Comparison of ENCODE assay signal across 10 cellular contexts in the genomic region with DNA sequence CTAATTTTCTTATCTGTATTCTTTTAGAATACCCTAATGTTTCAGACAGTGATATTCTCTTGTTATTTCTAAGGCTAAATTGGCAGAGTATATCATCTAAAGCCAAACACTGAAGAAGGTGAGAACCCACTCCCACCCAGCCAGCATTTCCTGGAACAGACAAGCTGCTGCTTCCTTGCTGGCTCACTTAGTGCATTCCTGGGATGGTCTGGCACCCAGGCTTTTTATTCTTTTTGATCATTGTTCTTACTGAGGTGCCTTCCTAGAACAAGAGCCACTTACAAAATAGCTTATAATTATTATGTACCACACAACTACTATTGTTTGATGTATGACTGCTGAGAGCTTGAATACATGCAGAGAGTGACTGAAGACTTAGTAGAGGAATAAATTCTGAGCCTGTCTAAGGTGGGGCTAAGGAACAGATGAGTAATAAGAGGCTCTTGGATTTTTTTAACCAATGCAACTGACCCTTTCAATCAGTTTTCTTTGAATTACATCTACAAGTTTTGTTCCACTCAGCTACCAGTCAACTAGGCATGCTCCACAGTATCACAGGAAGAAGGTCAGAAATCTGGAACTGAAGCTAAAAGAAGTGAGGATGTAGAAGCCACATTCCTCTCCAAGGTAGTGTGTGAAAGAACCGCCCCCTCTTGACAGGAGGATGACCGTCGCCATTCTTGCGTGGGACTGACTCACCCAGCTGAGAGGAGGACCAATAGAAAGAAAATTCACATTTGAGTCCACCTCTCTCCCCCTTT. TPM values are rescaled to one million over a fixed set of nuclear protein-coding genes. Genes with fewer than 3 reads are reported as not detected.
DNase-seq lines count a peak whose midpoint lies in the region; ATAC-seq and TF ChIP-seq lines count a peak whose summit lies in the region.
"Had no signal": no experiment of that assay in that cellular context is flagged by ENCODE, and none has a peak within 500 bp of the region (broad histone marks: within the 10 kb centered on the region; RNA-seq: fewer than 3 reads in every experiment).

No MANE protein-coding gene starts in this region.

- peak overlapping the region; percentile 49 for H3K27ac Mint-ChIP-seq in T-helper 2 cell treated with Interferon-gamma antibody and Interleukin-4, amounts not matched to agents 5 μg/mL and 100 μg/mL, for 36 hours
- H3K27ac Mint-ChIP-seq in activated CD8-positive, alpha-beta T cell treated with anti-CD3 and anti-CD28 coated beads, Interleukin-2, amount 10 ng/mL, durations not matched to agents 7 days and 5 days: peak overlapping the region; percentile 88
- H3K27ac Mint-ChIP-seq in stimulated activated naive CD8-positive, alpha-beta T cell treated with anti-CD3 and anti-CD28 coated beads, Interleukin-15, amount 100 ng/mL, for 72 hours: peak overlapping the region; percentile 50 to 95

- H3K4me3 Mint-ChIP-seq in T-helper 2 cell treated with Interferon-gamma antibody and Interleukin-4, amounts not matched to agents 5 μg/mL and 100 μg/mL, for 36 hours: no peak overlapping the region
- no peak overlapping the region for H3K4me3 Mint-ChIP-seq in activated CD8-positive, alpha-beta T cell treated with anti-CD3 and anti-CD28 coated beads, Interleukin-2, amount 10 ng/mL, durations not matched to agents 7 days and 5 days
- peak overlapping the region; percentile 45 to 46 for H3K4me3 Mint-ChIP-seq in stimulated activated naive CD8-positive, alpha-beta T cell treated with anti-CD3 and anti-CD28 coated beads, Interleukin-15, amount 100 ng/mL, for 72 hours
- H3K4me3 Mint-ChIP-seq: IgD-negative memory B cell had no signal

- intact Hi-C loops in left ventricle myocardium superior (cut with micrococcal nuclease): no loop called here

- no peaks in the 10 kb centered on the region for H3K9me3 Mint-ChIP-seq in T-helper 2 cell treated with Interferon-gamma antibody and Interleukin-4, amounts not matched to agents 5 μg/mL and 100 μg/mL, for 36 hours
- no peaks in the 10 kb centered on the region for H3K9me3 Mint-ChIP-seq in activated CD8-positive, alpha-beta T cell treated with anti-CD3 and anti-CD28 coated beads, Interleukin-2, amount 10 ng/mL, durations not matched to agents 7 days and 5 days (ENCODE audit: insufficient read depth)
- H3K9me3 Mint-ChIP-seq in stimulated activated naive CD8-positive, alpha-beta T cell treated with anti-CD3 and anti-CD28 coated beads, Interleukin-15, amount 100 ng/mL, for 72 hours: no peaks in the 10 kb centered on the region
- H3K9me3 Mint-ChIP-seq: IgD-negative memory B cell had no signal

- peaks cover 24% of the 10 kb centered on the region for H3K4me1 Mint-ChIP-seq in T-helper 2 cell treated with Interferon-gamma antibody and Interleukin-4, amounts not matched to agents 5 μg/mL and 100 μg/mL, for 36 hours (ENCODE audit: low read depth)
- peaks cover 43% of the 10 kb centered on the region for H3K4me1 Mint-ChIP-seq in activated CD8-positive, alpha-beta T cell treated with anti-CD3 and anti-CD28 coated beads, Interleukin-2, amount 10 ng/mL, durations not matched to agents 7 days and 5 days (ENCODE audit: low read depth)
- peaks cover 49% of the 10 kb centered on the region for H3K4me1 Mint-ChIP-seq in stimulated activated naive CD8-positive, alpha-beta T cell treated with anti-CD3 and anti-CD28 coated beads, Interleukin-15, amount 100 ng/mL, for 72 hours

- peaks cover 55% of the 10 kb centered on the region for H3K36me3 Mint-ChIP-seq in T-helper 2 cell treated with Interferon-gamma antibody and Interleukin-4, amounts not matched to agents 5 μg/mL and 100 μg/mL, for 36 hours (ENCODE audit: low read depth)
- H3K36me3 Mint-ChIP-seq in activated CD8-positive, alpha-beta T cell treated with anti-CD3 and anti-CD28 coated beads, Interleukin-2, amount 10 ng/mL, durations not matched to agents 7 days and 5 days (ENCODE audit: low read depth): peaks cover 59% of the 10 kb centered on the region
- H3K36me3 Mint-ChIP-seq: IgD-negative memory B cell had no signal

- peak; percentile 35 for ATAC-seq in activated CD8-positive, alpha-beta T cell treated with anti-CD3 and anti-CD28 coated beads, Interleukin-2, amount 10 ng/mL, durations not matched to agents 7 days and 5 days
- ATAC-seq in left ventricle myocardium superior: peak; percentile 34
- ATAC-seq in stimulated activated naive CD8-positive, alpha-beta T cell treated with anti-CD3 and anti-CD28 coated beads, Interleukin-15, amount 100 ng/mL, for 72 hours: peak; percentile 74
- ATAC-seq: A549 had no signal

- POLR2A ChIA-PET in activated CD8-positive, alpha-beta T cell treated with anti-CD3 and anti-CD28 coated beads, Interleukin-2, amount 10 ng/mL, durations not matched to agents 7 days and 5 days (lab: Charles Lee): interaction anchor here (1.0 to 2.8 kb wide), 4 partner anchors 34 to 198 kb away, joined by 3 to 10 read pairs (median 7); a partner anchor contains a TSS

- no peaks in the 10 kb centered on the region for H3K27me3 Mint-ChIP-seq in T-helper 2 cell treated with Interferon-gamma antibody and Interleukin-4, amounts not matched to agents 5 μg/mL and 100 μg/mL, for 36 hours (ENCODE audit: low read depth)
- no peaks in the 10 kb centered on the region for H3K27me3 Mint-ChIP-seq in activated CD8-positive, alpha-beta T cell treated with anti-CD3 and anti-CD28 coated beads, Interleukin-2, amount 10 ng/mL, durations not matched to agents 7 days and 5 days (ENCODE audit: low read depth)
- H3K27me3 Mint-ChIP-seq in stimulated activated naive CD8-positive, alpha-beta T cell treated with anti-CD3 and anti-CD28 coated beads, Interleukin-15, amount 100 ng/mL, for 72 hours: no peaks in the 10 kb centered on the region
- H3K27me3 Mint-ChIP-seq: IgD-negative memory B cell had no signal

- TF ChIP-seq CTCF in GM20000 (IDR thresholded peaks at IDR 0.05; ENCODE audit: extremely low read depth, missing control alignments): no peak

- CTCF ChIA-PET in activated CD8-positive, alpha-beta T cell treated with anti-CD3 and anti-CD28 coated beads, Interleukin-2, amount 10 ng/mL, durations not matched to agents 7 days and 5 days (lab: Charles Lee): interaction anchor here (0.6 to 6.4 kb wide), 14 partner anchors 9 to 452 kb away, joined by 3 to 53 read pairs (median 4); a partner anchor contains a TSS

- no peak for DNase-seq in T-helper 2 cell treated with Interferon-gamma antibody and Interleukin-4, amounts not matched to agents 5 μg/mL and 100 μg/mL, for 36 hours (ENCODE audit: low spot score)
- DNase-seq in T-helper 2 cell: no peak
- DNase-seq in activated CD8-positive, alpha-beta T cell treated with anti-CD3 and anti-CD28 coated beads, Interleukin-2, amount 10 ng/mL, durations not matched to agents 7 days and 5 days: peak; percentile 25
- DNase-seq in left ventricle myocardium superior: no peak
- peak; percentile 10 to 40 for DNase-seq in stimulated activated naive CD8-positive, alpha-beta T cell treated with anti-CD3 and anti-CD28 coated beads, Interleukin-15, amount 100 ng/mL, for 72 hours
- DNase-seq in NCI-H2029 treated with DMSO at 0.1 percent for 48 hours (lab: John Stamatoyannopoulos, UW): no peak
- no peak for DNase-seq in activated CD8-positive, alpha-beta memory T cell treated with anti-CD3 and anti-CD28 coated beads for 24 hours
- no peak for DNase-seq in GM20000 (ENCODE audit: low spot score)

RNA-seq across cellular contexts. Expression of a gene that starts 30.1 kb away (rescaled TPM):
- total RNA-seq in activated CD8-positive, alpha-beta T cell treated with anti-CD3 and anti-CD28 coated beads, Interleukin-2, amount 10 ng/mL, durations not matched to agents 7 days and 5 days: not detected
- 0.47 TPM for total RNA-seq in left ventricle myocardium superior

RNA-seq across cellular contexts. Expression of a gene that starts 53.6 kb away (rescaled TPM):
- 10 to 100 TPM; 26.7 to 29.1 TPM for total RNA-seq in activated CD8-positive, alpha-beta T cell treated with anti-CD3 and anti-CD28 coated beads, Interleukin-2, amount 10 ng/mL, durations not matched to agents 7 days and 5 days
- 10.6 TPM for total RNA-seq in left ventricle myocardium superior

Comparison
In these comparisons a context has a peak if more than half of its experiments do, and no peak if none do; other contexts are left out.
1. DNase-seq: peak in activated CD8-positive, alpha-beta T cell treated with anti-CD3 and anti-CD28 coated beads, Interleukin-2, amount 10 ng/mL, durations not matched to agents 7 days and 5 days (single experiment) and stimulated activated naive CD8-positive, alpha-beta T cell treated with anti-CD3 and anti-CD28 coated beads, Interleukin-15, amount 100 ng/mL, for 72 hours (2 of 2); none in T-helper 2 cell treated with Interferon-gamma antibody and Interleukin-4, amounts not matched to agents 5 μg/mL and 100 μg/mL, for 36 hours (single experiment), T-helper 2 cell (0 of 5), left ventricle myocardium superior (single experiment), NCI-H2029 treated with DMSO at 0.1 percent for 48 hours (single experiment), activated CD8-positive, alpha-beta memory T cell treated with anti-CD3 and anti-CD28 coated beads for 24 hours (single experiment) and GM20000 (single experiment).
2. H3K4me3 Mint-ChIP-seq: peak in stimulated activated naive CD8-positive, alpha-beta T cell treated with anti-CD3 and anti-CD28 coated beads, Interleukin-15, amount 100 ng/mL, for 72 hours (2 of 2); none in T-helper 2 cell treated with Interferon-gamma antibody and Interleukin-4, amounts not matched to agents 5 μg/mL and 100 μg/mL, for 36 hours (single experiment) and activated CD8-positive, alpha-beta T cell treated with anti-CD3 and anti-CD28 coated beads, Interleukin-2, amount 10 ng/mL, durations not matched to agents 7 days and 5 days (single experiment).
3. Peak in every context shown above with its lines, with median percentiles within 50 percentile points of each other: H3K27ac Mint-ChIP-seq and ATAC-seq.